1 cellular context compared by ENCODE assay signal in the genomic region with DNA sequence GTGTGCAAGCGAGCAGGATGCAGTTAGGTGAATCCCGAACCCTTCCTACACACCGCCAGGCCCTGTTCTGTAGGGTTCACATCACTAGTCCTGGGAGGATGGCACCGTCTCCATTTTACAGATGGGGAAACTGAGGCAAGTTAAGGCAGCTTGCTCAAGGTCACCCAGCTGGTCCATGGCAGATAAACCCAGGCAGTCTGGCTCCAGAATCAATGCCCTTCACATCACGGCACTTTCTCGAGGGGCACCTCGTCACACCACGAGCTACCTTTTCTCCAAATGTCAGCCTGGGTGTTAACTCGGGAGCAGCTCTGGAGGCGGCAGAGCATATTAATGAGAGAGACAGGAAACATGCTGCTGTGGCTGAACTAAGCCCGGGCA.
TF ChIP-seq lines count a peak whose summit lies in the region.

No MANE protein-coding gene starts in this region.

TF ChIP-seq in GM12878, 131 proteins besides CTCF, POLR2A, EP300 and RAD21:
- TF ChIP-seq POLR2AphosphoS5 (IDR thresholded peaks at IDR 0.05; ENCODE audit: low read length) (0 out of 2 replicates have a peak, but pooled peaks have one; percentile 24), NBN (IDR thresholded peaks at IDR 0.05) (no peak), ZBTB4 (CRISPR knock-in tag; IDR thresholded peaks at IDR 0.05) (no peak), CHD1 (IDR thresholded peaks at IDR 0.05; ENCODE audit: low read depth, low read length) (no peak), POLR2AphosphoS2 (IDR thresholded peaks at IDR 0.05; ENCODE audit: low read depth, low read length) (no peak), MAX (IDR thresholded peaks at IDR 0.05; ENCODE audit: low read depth, low read length) (no peak), SMC3 (IDR thresholded peaks at IDR 0.05; ENCODE audit: borderline replicate concordance, low read length) (no peak), STAT3 (IDR thresholded peaks at IDR 0.05; ENCODE audit: low read depth, low read length) (no peak), STAT1 (conservative IDR thresholded peaks at IDR 0.05) (no peak)
